8 cellular contexts compared by ENCODE assay signal in genomic region chr13:36858285-36858684, GRCh38. TPM values are rescaled to one million over a fixed set of nuclear protein-coding genes. Genes with fewer than 3 reads are reported as not detected.
DNase-seq lines count a peak whose midpoint lies in the region; ATAC-seq lines count a peak whose summit lies in the region.

No MANE protein-coding gene starts in this region.

- H4K8ac ChIP-seq in trophoblast cell (ENCODE audit: low read depth, low read length) = no peak overlapping the region

- DNase-seq in DMS114 treated with DMSO at 0.1 percent for 48 hours (lab: John Stamatoyannopoulos, UW; ENCODE audit: unreplicated experiment) (peak; percentile 36), LHCN-M2 (ENCODE audit: low read depth) (peak; percentile 56), SHP77 treated with DMSO at 0.1 percent for 48 hours (lab: John Stamatoyannopoulos, UW) (peak; percentile 58), fibroblast of peridontal ligament (ENCODE audit: extremely low read depth) (peak; percentile 67), trophoblast cell (peak; percentile 15 to 78)
- no peak for DNase-seq in activated T-helper 1 cell treated with anti-CD3 and anti-CD28 coated beads, Interleukin-12 subunit alpha, Interleukin-12 subunit beta, Interleukin-2, Interleukin-4 antibody, amounts not matched to agents 30 ng/mL and 10 ng/mL and 1 ng/mL, durations not matched to agents 14 hours and 24 hours and 36 hours (ENCODE audit: low spot score)

- no peak overlapping the region for H2BK120ac ChIP-seq in trophoblast cell (ENCODE audit: insufficient read depth, low read length, poor library complexity)

- no peak overlapping the region for H3K4me3 Mint-ChIP-seq in activated T-helper 1 cell treated with anti-CD3 and anti-CD28 coated beads, Interleukin-12 subunit alpha, Interleukin-12 subunit beta, Interleukin-2, Interleukin-4 antibody, amounts not matched to agents 30 ng/mL and 10 ng/mL and 1 ng/mL, durations not matched to agents 14 hours and 24 hours and 36 hours

- H3K9me3 ChIP-seq in trophoblast cell (ENCODE audit: insufficient read depth, low read depth, low read length) = peaks cover under 1% of the 10 kb centered on the region

- peaks cover 18% of the 10 kb centered on the region for H3K4me1 Mint-ChIP-seq in activated T-helper 1 cell treated with anti-CD3 and anti-CD28 coated beads, Interleukin-12 subunit alpha, Interleukin-12 subunit beta, Interleukin-2, Interleukin-4 antibody, amounts not matched to agents 30 ng/mL and 10 ng/mL and 1 ng/mL, durations not matched to agents 14 hours and 24 hours and 36 hours (ENCODE audit: low read depth)

- H3K27me3 ChIP-seq in trophoblast cell (ENCODE audit: insufficient read depth, low read length) = no peaks in the 10 kb centered on the region

- no peaks in the 10 kb centered on the region for H3K36me3 Mint-ChIP-seq in activated T-helper 1 cell treated with anti-CD3 and anti-CD28 coated beads, Interleukin-12 subunit alpha, Interleukin-12 subunit beta, Interleukin-2, Interleukin-4 antibody, amounts not matched to agents 30 ng/mL and 10 ng/mL and 1 ng/mL, durations not matched to agents 14 hours and 24 hours and 36 hours (ENCODE audit: low read depth)

- H2BK5ac ChIP-seq in trophoblast cell (ENCODE audit: low read depth, low read length, poor library complexity) = no peak overlapping the region

- peaks cover 3% of the 10 kb centered on the region in 2 experiments for H3K4me1 ChIP-seq in trophoblast cell (ENCODE audit: control insufficient read depth in 1 of 2, insufficient read depth in 2 of 2, low read length in 2 of 2)

- H4K12ac ChIP-seq in trophoblast cell (ENCODE audit: low read depth, low read length) = no peak overlapping the region

- intact Hi-C loops in activated T-helper 1 cell treated with anti-CD3 and anti-CD28 coated beads, Interleukin-12 subunit alpha, Interleukin-12 subunit beta, Interleukin-2, Interleukin-4 antibody, amounts not matched to agents 30 ng/mL and 10 ng/mL and 1 ng/mL, durations not matched to agents 14 hours and 24 hours and 36 hours (cut with micrococcal nuclease) = loop anchor here (1.0 to 5.0 kb wide), 3 partner anchors 123 to 204 kb away; partner anchors contain the start of gene ALG5

- no peaks in the 10 kb centered on the region for H3K79me2 ChIP-seq in trophoblast cell (ENCODE audit: control insufficient read depth, insufficient read depth, low read length, poor library complexity)

- H3K9me3 Mint-ChIP-seq in activated T-helper 1 cell treated with anti-CD3 and anti-CD28 coated beads, Interleukin-12 subunit alpha, Interleukin-12 subunit beta, Interleukin-2, Interleukin-4 antibody, amounts not matched to agents 30 ng/mL and 10 ng/mL and 1 ng/mL, durations not matched to agents 14 hours and 24 hours and 36 hours = no peaks in the 10 kb centered on the region

- peaks cover 2% of the 10 kb centered on the region for H3K27me3 Mint-ChIP-seq in activated T-helper 1 cell treated with anti-CD3 and anti-CD28 coated beads, Interleukin-12 subunit alpha, Interleukin-12 subunit beta, Interleukin-2, Interleukin-4 antibody, amounts not matched to agents 30 ng/mL and 10 ng/mL and 1 ng/mL, durations not matched to agents 14 hours and 24 hours and 36 hours (ENCODE audit: insufficient read depth)

- no peak overlapping the region for H3K9ac ChIP-seq in trophoblast cell (ENCODE audit: low read length)

- H3K79me1 ChIP-seq in trophoblast cell (ENCODE audit: low read length) = no peaks in the 10 kb centered on the region

- H3K4me2 ChIP-seq in trophoblast cell (ENCODE audit: low read length) = no peak overlapping the region

- no peak overlapping the region for H3K14ac ChIP-seq in trophoblast cell (ENCODE audit: low read length)

- H3K27ac Mint-ChIP-seq in activated T-helper 1 cell treated with anti-CD3 and anti-CD28 coated beads, Interleukin-12 subunit alpha, Interleukin-12 subunit beta, Interleukin-2, Interleukin-4 antibody, amounts not matched to agents 30 ng/mL and 10 ng/mL and 1 ng/mL, durations not matched to agents 14 hours and 24 hours and 36 hours = no peak overlapping the region

- ATAC-seq in GM19395 (IDR thresholded peaks at IDR 0.05; ENCODE audit: unreplicated experiment) = peak; percentile 76
- ATAC-seq in GM18498 (IDR thresholded peaks at IDR 0.05; ENCODE audit: unreplicated experiment) = no peak

- no peak overlapping the region for H4K91ac ChIP-seq in trophoblast cell (ENCODE audit: low read depth, low read length)

- no CpG with 5 or more reads among the region's 3 CpGs for WGBS in trophoblast cell (ENCODE audit: extremely low coverage, insufficient coverage, insufficient read length)

- no peak overlapping the region for H3K4me3 ChIP-seq in trophoblast cell (ENCODE audit: low read depth, low read length)

- peaks cover 4 to 15% of the 10 kb centered on the region in 2 experiments for H3K36me3 ChIP-seq in trophoblast cell (ENCODE audit: control insufficient read depth in 1 of 2, insufficient read depth in 2 of 2, low read length in 2 of 2)

- no peak overlapping the region for H2AFZ ChIP-seq in trophoblast cell (ENCODE audit: insufficient read depth, low read length, poor library complexity)

- no peak overlapping the region for H3K4ac ChIP-seq in trophoblast cell (ENCODE audit: low read depth, low read length)

- H3K27ac ChIP-seq in trophoblast cell (ENCODE audit: low read depth, low read length) = no peak overlapping the region

- H3K23ac ChIP-seq in trophoblast cell (ENCODE audit: low read length) = no peak overlapping the region

- H2BK12ac ChIP-seq in trophoblast cell (ENCODE audit: low read length) = no peak overlapping the region

- no peak overlapping the region for H3K18ac ChIP-seq in trophoblast cell (ENCODE audit: low read length)

- H2AK5ac ChIP-seq in trophoblast cell (ENCODE audit: low read length) = no peak overlapping the region

RNA-seq across cellular contexts. Expression of gene RFXAP, which starts 39.3 kb away (rescaled TPM):
- total RNA-seq in LHCN-M2 (2014; rRNA removed) = 1.2 and 1.7 TPM in 2 replicates
- 1.3 TPM for polyA plus RNA-seq in LHCN-M2 (2012)
- polyA plus RNA-seq in trophoblast cell (2013) = 3.0 TPM in 2 replicates
- 19.0 and 19.8 TPM in 2 replicates for total RNA-seq in activated T-helper 1 cell treated with anti-CD3 and anti-CD28 coated beads, Interleukin-12 subunit alpha, Interleukin-12 subunit beta, Interleukin-2, Interleukin-4 antibody, amounts not matched to agents 30 ng/mL and 10 ng/mL and 1 ng/mL, durations not matched to agents 14 hours and 24 hours and 36 hours
